In genomic region chr10:80491251-80492102, GRCh38 we compare ENCODE assay signal across 10 cellular contexts. TPM values are rescaled to one million over a fixed set of nuclear protein-coding genes. Genes with fewer than 3 reads are reported as not detected.
DNase-seq lines count a peak whose midpoint lies in the region; ATAC-seq and TF ChIP-seq lines count a peak whose summit lies in the region.
"Had no signal": no experiment of that assay in that cellular context is flagged by ENCODE, and none has a peak within 500 bp of the region (broad histone marks: within the 10 kb centered on the region; RNA-seq: fewer than 3 reads in every experiment).

No MANE protein-coding gene starts in this region.

- peaks cover 11% of the 10 kb centered on the region for H3K9me3 Mint-ChIP-seq in activated CD4-positive, alpha-beta T cell treated with anti-CD3 and anti-CD28 coated beads, Interleukin-2, amount 10 ng/mL, durations not matched to agents 24 days and 14 days
- no peaks in the 10 kb centered on the region for H3K9me3 Mint-ChIP-seq in WTC11
- H3K9me3 Mint-ChIP-seq in stimulated activated effector memory CD8-positive, alpha-beta T cell treated with anti-CD3 and anti-CD28 coated beads, Interleukin-12 subunit alpha, Interleukin-12 subunit beta, amount 100 ng/mL, for 72 hours, result no peaks in the 10 kb centered on the region

- peak overlapping the region; percentile 4 for H3K4me3 Mint-ChIP-seq in activated CD4-positive, alpha-beta T cell treated with anti-CD3 and anti-CD28 coated beads, Interleukin-2, amount 10 ng/mL, durations not matched to agents 24 days and 14 days
- H3K4me3 Mint-ChIP-seq in WTC11, result no peak overlapping the region
- no peak overlapping the region for H3K4me3 Mint-ChIP-seq in stimulated activated effector memory CD8-positive, alpha-beta T cell treated with anti-CD3 and anti-CD28 coated beads, Interleukin-12 subunit alpha, Interleukin-12 subunit beta, amount 100 ng/mL, for 72 hours

- intact Hi-C loops in activated CD4-positive, alpha-beta T cell treated with anti-CD3 and anti-CD28 coated beads, Interleukin-2, amount 10 ng/mL, durations not matched to agents 24 days and 14 days (cut with micrococcal nuclease), result no loop called here
- intact Hi-C loops in cardiac septum (cut with DNase I), result no loop called here

- POLR2A ChIA-PET in WTC11 (lab: Charles Lee), result no interaction called here

- H3K27ac Mint-ChIP-seq in activated CD4-positive, alpha-beta T cell treated with anti-CD3 and anti-CD28 coated beads, Interleukin-2, amount 10 ng/mL, durations not matched to agents 24 days and 14 days, result peak overlapping the region; percentile 70
- no peak overlapping the region for H3K27ac Mint-ChIP-seq in WTC11
- peak overlapping the region; percentile 94 for H3K27ac Mint-ChIP-seq in stimulated activated effector memory CD8-positive, alpha-beta T cell treated with anti-CD3 and anti-CD28 coated beads, Interleukin-12 subunit alpha, Interleukin-12 subunit beta, amount 100 ng/mL, for 72 hours

- TF ChIP-seq CTCF in WTC11 (IDR thresholded peaks at IDR 0.05), result no peak

- peaks cover 85% of the 10 kb centered on the region for H3K4me1 Mint-ChIP-seq in activated CD4-positive, alpha-beta T cell treated with anti-CD3 and anti-CD28 coated beads, Interleukin-2, amount 10 ng/mL, durations not matched to agents 24 days and 14 days
- H3K4me1 Mint-ChIP-seq in WTC11, result peaks cover 29% of the 10 kb centered on the region
- peaks cover 90% of the 10 kb centered on the region for H3K4me1 Mint-ChIP-seq in stimulated activated effector memory CD8-positive, alpha-beta T cell treated with anti-CD3 and anti-CD28 coated beads, Interleukin-12 subunit alpha, Interleukin-12 subunit beta, amount 100 ng/mL, for 72 hours

- CTCF ChIA-PET in WTC11 (lab: Charles Lee), result interaction anchor here (0.6 kb wide), 1 partner anchor 27 kb away, joined by 3 read pairs; no protein-coding TSS in a partner anchor

- ATAC-seq in WTC11, result no peak
- no peak for ATAC-seq in stimulated activated effector memory CD8-positive, alpha-beta T cell treated with anti-CD3 and anti-CD28 coated beads, Interleukin-12 subunit alpha, Interleukin-12 subunit beta, amount 100 ng/mL, for 72 hours
- no peak for ATAC-seq in HG02970 (IDR thresholded peaks at IDR 0.05; ENCODE audit: low FRiP score, unreplicated experiment)
- ATAC-seq in GM21723 (IDR thresholded peaks at IDR 0.05; ENCODE audit: unreplicated experiment), result no peak
- no peak for ATAC-seq in GM19035 (IDR thresholded peaks at IDR 0.05; ENCODE audit: unreplicated experiment)

- H3K36me3 Mint-ChIP-seq in activated CD4-positive, alpha-beta T cell treated with anti-CD3 and anti-CD28 coated beads, Interleukin-2, amount 10 ng/mL, durations not matched to agents 24 days and 14 days (ENCODE audit: low read depth), result peaks cover 63% of the 10 kb centered on the region
- peaks cover 27% of the 10 kb centered on the region for H3K36me3 Mint-ChIP-seq in WTC11
- peaks cover 64% of the 10 kb centered on the region for H3K36me3 Mint-ChIP-seq in stimulated activated effector memory CD8-positive, alpha-beta T cell treated with anti-CD3 and anti-CD28 coated beads, Interleukin-12 subunit alpha, Interleukin-12 subunit beta, amount 100 ng/mL, for 72 hours

- no peaks in the 10 kb centered on the region for H3K27me3 Mint-ChIP-seq in activated CD4-positive, alpha-beta T cell treated with anti-CD3 and anti-CD28 coated beads, Interleukin-2, amount 10 ng/mL, durations not matched to agents 24 days and 14 days
- H3K27me3 Mint-ChIP-seq in WTC11 (ENCODE audit: low read depth), result no peaks in the 10 kb centered on the region

- no peak for DNase-seq in activated CD4-positive, alpha-beta T cell treated with anti-CD3 and anti-CD28 coated beads, Interleukin-2, amount 10 ng/mL, durations not matched to agents 24 days and 14 days
- DNase-seq in activated CD4-positive, alpha-beta T cell treated with anti-CD3 and anti-CD28 coated beads for 4 hours, result no peak
- DNase-seq in WTC11 (ENCODE audit: low spot score) (no peak), cardiac septum (ENCODE audit: low spot score) (peak; percentile 76)
- no peak for DNase-seq in stimulated activated effector memory CD8-positive, alpha-beta T cell treated with anti-CD3 and anti-CD28 coated beads, Interleukin-12 subunit alpha, Interleukin-12 subunit beta, amount 100 ng/mL, for 72 hours (ENCODE audit: low spot score in 2 of 2)
- DNase-seq: activated T-cell treated with anti-CD3 and anti-CD28 coated beads for 4 hours, NCI-H187 treated with DMSO at 0.1 percent for 48 hours had no signal

TF ChIP-seq in WTC11, 78 proteins besides CTCF, POLR2A, EP300 and RAD21:
- TF ChIP-seq, protein P1, sequence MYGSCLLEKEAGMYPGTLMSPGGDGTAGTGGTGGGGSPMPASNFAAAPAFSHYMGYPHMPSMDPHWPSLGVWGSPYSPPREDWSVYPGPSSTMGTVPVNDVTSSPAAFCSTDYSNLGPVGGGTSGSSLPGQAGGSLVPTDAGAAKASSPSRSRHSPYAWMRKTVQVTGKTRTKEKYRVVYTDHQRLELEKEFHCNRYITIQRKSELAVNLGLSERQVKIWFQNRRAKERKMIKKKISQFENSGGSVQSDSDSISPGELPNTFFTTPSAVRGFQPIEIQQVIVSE (CRISPR knock-in tag; IDR thresholded peaks at IDR 0.05; ENCODE audit: borderline replicate concordance), result no peak
- TF ChIP-seq TEAD1 (CRISPR knock-in tag; IDR thresholded peaks at IDR 0.05), result no peak
- no peak for TF ChIP-seq TEAD4 (CRISPR knock-in tag; IDR thresholded peaks at IDR 0.05)
- TF ChIP-seq ATF1 (CRISPR knock-in tag; IDR thresholded peaks at IDR 0.05), result no peak
- TF ChIP-seq GABPB1 (CRISPR knock-in tag; IDR thresholded peaks at IDR 0.05), result peak; percentile 60

RNA-seq across cellular contexts. Expression of gene TSPAN14, which starts 37.4 kb away (rescaled TPM):
- total RNA-seq in activated CD4-positive, alpha-beta T cell treated with anti-CD3 and anti-CD28 coated beads, Interleukin-2, amount 10 ng/mL, durations not matched to agents 24 days and 14 days, result 57.8 and 61.7 TPM in 2 replicates
- total RNA-seq in WTC11 (2021) (64.0 to 73.5 TPM (median 72.1 TPM) in 3 replicates), cardiac septum (20.1 TPM)

RNA-seq across cellular contexts. Expression of gene SH2D4B, which starts 46.2 kb away (rescaled TPM):
- total RNA-seq in activated CD4-positive, alpha-beta T cell treated with anti-CD3 and anti-CD28 coated beads, Interleukin-2, amount 10 ng/mL, durations not matched to agents 24 days and 14 days, result 0.19 and 0.23 TPM in 2 replicates
- total RNA-seq in WTC11 (2021) (0.04 to 0.09 TPM in 2 of 3 replicates, not detected in the other), cardiac septum (not detected)
